Comparison of ENCODE assay signal across 9 cellular contexts in the genomic region with DNA sequence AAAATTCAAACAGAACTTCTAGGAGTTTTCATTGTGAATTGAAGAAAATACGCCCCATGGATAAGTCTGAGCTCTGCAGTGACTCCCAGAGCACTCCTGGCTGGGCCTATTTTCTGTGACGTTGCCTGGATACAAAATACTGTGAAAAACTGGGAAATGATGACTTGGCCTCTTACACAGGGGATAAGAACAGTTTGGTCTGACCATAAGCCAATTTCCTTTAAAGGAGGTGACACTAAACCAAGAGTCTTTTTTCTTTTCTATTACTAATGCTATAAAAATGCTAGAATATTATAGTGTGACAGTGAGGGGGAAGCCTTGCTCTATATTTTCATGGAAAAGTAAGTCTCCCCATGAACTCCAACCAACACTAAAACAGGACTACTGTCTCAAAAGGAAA. TPM values are rescaled to one million over a fixed set of nuclear protein-coding genes. Genes with fewer than 3 reads are reported as not detected.
DNase-seq lines count a peak whose midpoint lies in the region; ATAC-seq and TF ChIP-seq lines count a peak whose summit lies in the region.
"Had no signal": no experiment of that assay in that cellular context is flagged by ENCODE, and none has a peak within 500 bp of the region (broad histone marks: within the 10 kb centered on the region; RNA-seq: fewer than 3 reads in every experiment).

No MANE protein-coding gene starts in this region.

- DNase-seq in COLO829 (ENCODE audit: low spot score): peak; percentile 57
- DNase-seq in SK-N-MC (ENCODE audit: low read depth, low spot score): no peak
- peak; percentile 99 for DNase-seq in fibroblast of the aortic adventitia (ENCODE audit: low read depth)
- no peak for DNase-seq in osteocyte (ENCODE audit: extremely low spot score, unreplicated experiment)
- DNase-seq in NCI-H526 (lab: John Stamatoyannopoulos, UW): no peak
- DNase-seq in ecto neural progenitor cell (ENCODE audit: low spot score): no peak
- DNase-seq in central memory CD4-positive, alpha-beta T cell: no peak

- H3K9me3 ChIP-seq in SK-N-MC (ENCODE audit: low read depth, low read length): no peaks in the 10 kb centered on the region

- H3K4me3 Mint-ChIP-seq in osteocyte (ENCODE audit: unreplicated experiment): peak overlapping the region; percentile 67
- H3K4me3 Mint-ChIP-seq: memory B cell had no signal

- no peak for ATAC-seq in HG03457 (IDR thresholded peaks at IDR 0.05; ENCODE audit: unreplicated experiment)

- no peaks in the 10 kb centered on the region for H3K36me3 ChIP-seq in SK-N-MC (ENCODE audit: insufficient read depth, low read length)

- H3K27ac Mint-ChIP-seq in osteocyte (ENCODE audit: unreplicated experiment): peak overlapping the region; percentile 99
- H3K27ac Mint-ChIP-seq: memory B cell had no signal

- H3K9ac ChIP-seq in SK-N-MC (ENCODE audit: insufficient read length): peak overlapping the region; percentile 69

- peaks cover 88% of the 10 kb centered on the region for H3K4me1 Mint-ChIP-seq in osteocyte (ENCODE audit: unreplicated experiment)
- H3K4me1 Mint-ChIP-seq: memory B cell had no signal

- TF ChIP-seq CTCF in fibroblast of the aortic adventitia (IDR thresholded peaks at IDR 0.05; ENCODE audit: insufficient read depth, low read length) (no peak), osteocyte (IDR thresholded peaks at IDR 0.05) (no peak)

- H3K27ac ChIP-seq in SK-N-MC: peak overlapping the region; percentile 96

- no peaks in the 10 kb centered on the region for H3K9me3 Mint-ChIP-seq in osteocyte (ENCODE audit: unreplicated experiment)
- H3K9me3 Mint-ChIP-seq: memory B cell had no signal

- peaks cover 25% of the 10 kb centered on the region for H3K36me3 Mint-ChIP-seq in osteocyte (ENCODE audit: unreplicated experiment)
- H3K36me3 Mint-ChIP-seq: memory B cell had no signal

- no peaks in the 10 kb centered on the region for H3K27me3 Mint-ChIP-seq in osteocyte (ENCODE audit: unreplicated experiment)

- H3K4me3 ChIP-seq in SK-N-MC: peak overlapping the region; percentile 38
- peak overlapping the region; percentile 38 for H3K4me3 ChIP-seq in fibroblast of the aortic adventitia (ENCODE audit: low read depth, low read length)

RNA-seq across cellular contexts. Expression of a gene that starts 45.6 kb away (rescaled TPM):
- total RNA-seq in fibroblast of the aortic adventitia (ENCODE audit: low replicate concordance) (381 and 408 TPM in 2 replicates), osteocyte (470 and 517 TPM in 2 replicates)

RNA-seq across cellular contexts. Expression of a gene that starts 59.8 kb away (rescaled TPM):
- total RNA-seq in fibroblast of the aortic adventitia (ENCODE audit: low replicate concordance): 2.7 and 36.9 TPM in 2 replicates
- total RNA-seq in osteocyte: 8.6 and 9.5 TPM in 2 replicates

Comparison
In these comparisons a context has a peak if more than half of its experiments do, and no peak if none do; other contexts are left out.
1. DNase-seq: peak in COLO829 (single experiment) and fibroblast of the aortic adventitia (single experiment); none in SK-N-MC (single experiment), osteocyte (single experiment), NCI-H526 (0 of 2), ecto neural progenitor cell (single experiment) and central memory CD4-positive, alpha-beta T cell (single experiment).